Comparison of ENCODE assay signal across 14 cellular contexts in the genomic region with DNA sequence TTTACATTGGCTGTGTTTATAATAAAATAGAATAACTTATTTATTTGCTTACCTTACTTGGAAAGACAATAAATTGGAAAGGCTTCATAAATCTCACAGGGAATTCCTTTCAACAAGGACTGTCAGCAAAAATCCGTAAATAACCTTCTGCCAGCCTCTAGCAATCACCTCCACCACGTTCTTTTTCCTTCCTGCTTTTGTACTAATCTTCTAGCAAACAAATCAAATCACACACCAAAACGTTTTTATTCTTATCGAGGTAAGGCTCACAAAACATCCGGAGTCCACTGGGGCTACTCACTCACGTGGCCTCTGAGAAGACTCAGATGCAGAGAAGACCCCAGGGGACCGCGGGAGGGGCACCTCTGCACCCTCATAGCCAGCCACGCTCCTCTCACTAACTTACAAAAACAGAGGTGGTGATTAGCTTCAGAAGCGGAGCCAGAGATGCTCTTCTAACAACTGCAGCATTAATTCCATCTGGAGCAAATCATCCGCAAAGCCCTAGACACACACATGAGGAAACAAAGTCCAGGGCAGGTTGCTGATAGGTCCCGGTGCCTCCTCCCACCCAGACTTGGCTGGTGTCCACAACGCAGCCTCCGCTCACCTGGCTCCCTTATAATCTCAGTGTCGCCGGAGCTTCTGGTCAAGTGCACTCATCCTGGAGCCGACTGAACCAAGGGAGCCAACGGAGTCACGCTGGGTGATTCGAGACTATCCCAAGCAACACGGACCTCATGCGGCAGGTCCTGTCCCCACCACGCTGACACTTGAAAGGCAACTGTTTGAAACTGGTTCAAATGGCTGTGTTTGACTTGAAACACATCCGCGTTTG. TPM values are rescaled to one million over a fixed set of nuclear protein-coding genes. Genes with fewer than 3 reads are reported as not detected.
DNase-seq lines count a peak whose midpoint lies in the region; ATAC-seq and TF ChIP-seq lines count a peak whose summit lies in the region.
"Had no signal": no experiment of that assay in that cellular context is flagged by ENCODE, and none has a peak within 500 bp of the region (broad histone marks: within the 10 kb centered on the region; RNA-seq: fewer than 3 reads in every experiment).

No MANE protein-coding gene starts in this region.

- TF ChIP-seq CTCF in Peyer's patch (IDR thresholded peaks at IDR 0.05) (no peak), transverse colon (IDR thresholded peaks at IDR 0.05) (no peak)

- peaks cover 0 to 6% (median 0%) of the 10 kb centered on the region in 3 donors for H3K36me3 ChIP-seq in Peyer's patch
- no peaks in the 10 kb centered on the region for H3K36me3 ChIP-seq in transverse colon
- H3K36me3 ChIP-seq in H7 (replicated peaks; ENCODE audit: control insufficient read depth, insufficient read depth, low read length), result peaks cover 18% of the 10 kb centered on the region
- H3K36me3 ChIP-seq: ovary had no signal

- ATAC-seq in GM19455 (IDR thresholded peaks at IDR 0.05; ENCODE audit: unreplicated experiment), result no peak

- no peak for TF ChIP-seq EP300 in transverse colon (IDR thresholded peaks at IDR 0.05; ENCODE audit: low read depth)

- intact Hi-C loops in transverse colon (cut with DNase I; ENCODE audit: low total_unique reads), result no loop called here

- H3K9me3 ChIP-seq in Peyer's patch (no peaks in the 10 kb centered on the region), transverse colon (no peaks in the 10 kb centered on the region)
- H3K9me3 ChIP-seq: ovary had no signal

- 34 to 51% methylated on average over 6 to 25 of the region's 25 CpGs for WGBS in transverse colon (ENCODE audit: low coverage in 1 of 2), 2 donors

- H3K27me3 ChIP-seq in Peyer's patch (no peaks in the 10 kb centered on the region), transverse colon (no peaks in the 10 kb centered on the region), H7 (ENCODE audit: control insufficient read depth, insufficient read depth, low read length) (no peaks in the 10 kb centered on the region)
- H3K27me3 ChIP-seq: ovary had no signal

- H3K4me1 ChIP-seq in Peyer's patch, result peaks cover 0 to 51% (median 0%) of the 10 kb centered on the region in 4 donors
- peaks cover 0 to 31% (median 26%) of the 10 kb centered on the region in 4 donors for H3K4me1 ChIP-seq in transverse colon

- in situ Hi-C loops in transverse colon (cut with MboI; ENCODE audit: low pct_ligation_motif_present in 1 of 4, low pct_unique_long_range_greater_than_20kb in 1 of 4, low sequenced_read_pairs in 3 of 4), result no loop called here

- H3K27ac ChIP-seq in Peyer's patch (peak overlapping the region in 2 of 4 donors; percentile 60 to 83), transverse colon (peak overlapping the region; percentile 10 to 64 (median 57))
- H3K27ac ChIP-seq: ovary had no signal

- TF ChIP-seq POLR2A in Peyer's patch (IDR thresholded peaks at IDR 0.05) (peak; percentile 15 to 55), transverse colon (IDR thresholded peaks at IDR 0.05) (no peak)

- DNase-seq in activated effector memory CD4-positive, alpha-beta T cell treated with anti-CD3 and anti-CD28 coated beads, Interleukin-2, amount 50 U/mL, for 16 hours, result peak; percentile 50
- no peak for DNase-seq in activated effector memory CD4-positive, alpha-beta T cell treated with Interleukin-2 at 50 U/mL for 16 hours
- DNase-seq in Peyer's patch, result peak in 2 of 3 donors; percentile 85 to 91
- DNase-seq in kidney tubule cell (ENCODE audit: low spot score), result peak; percentile 79
- DNase-seq in transverse colon, result peak; percentile 80
- no peak for DNase-seq in H7
- DNase-seq in RKO (ENCODE audit: low spot score), result no peak
- DNase-seq: activated B cell treated with CpG ODN at 0.5 μM for 24 hours; left cardiac atrium; NCI-H226; SIG-M5; stimulated activated CD4-positive, alpha-beta T cell treated with anti-CD3 and anti-CD28 coated beads, Interleukin-4, amount 100 ng/mL, for 24 hours had no signal

- H3K4me3 ChIP-seq in Peyer's patch (peak overlapping the region in 2 of 4 donors; percentile 15 to 22), transverse colon (no peak overlapping the region), H7 (ENCODE audit: insufficient read depth, low read depth, low read length) (no peak overlapping the region)
- H3K4me3 ChIP-seq: ovary had no signal

RNA-seq across cellular contexts. Expression of a gene that starts 22.5 kb away (rescaled TPM):
- total RNA-seq in Peyer's patch (10 to 100 TPM; 53.6 to 83.8 (median 64.7) TPM), transverse colon (100 to 1,000 TPM in 1 of 4 donors, 10 to 100 TPM in 3; 71.9 to 247 (median 98.4) TPM)
- 233 and 260 TPM in 2 replicates for total RNA-seq in H7 (2014; rRNA removed; shearing (Covaris generic))

Comparison
In these comparisons a context has a peak if more than half of its experiments do, and no peak if none do; other contexts are left out.
1. DNase-seq: peak in activated effector memory CD4-positive, alpha-beta T cell treated with anti-CD3 and anti-CD28 coated beads, Interleukin-2, amount 50 U/mL, for 16 hours (single experiment), Peyer's patch (2 of 3), kidney tubule cell (single experiment) and transverse colon (single experiment); none in activated effector memory CD4-positive, alpha-beta T cell treated with Interleukin-2 at 50 U/mL for 16 hours (single experiment), H7 (single experiment) and RKO (single experiment).